2 cellular contexts compared by ENCODE assay signal in genomic region chr3:63513801-63514200, GRCh38.
"Had no signal": no experiment of that assay in that cellular context is flagged by ENCODE, and none has a peak within 500 bp of the region (broad histone marks: within the 10 kb centered on the region; RNA-seq: fewer than 3 reads in every experiment).

No MANE protein-coding gene starts in this region.

- DNase-seq: GDM1, GF-D8 had no signal
